ENCODE assay signal across 26 cellular contexts in the genomic region with DNA sequence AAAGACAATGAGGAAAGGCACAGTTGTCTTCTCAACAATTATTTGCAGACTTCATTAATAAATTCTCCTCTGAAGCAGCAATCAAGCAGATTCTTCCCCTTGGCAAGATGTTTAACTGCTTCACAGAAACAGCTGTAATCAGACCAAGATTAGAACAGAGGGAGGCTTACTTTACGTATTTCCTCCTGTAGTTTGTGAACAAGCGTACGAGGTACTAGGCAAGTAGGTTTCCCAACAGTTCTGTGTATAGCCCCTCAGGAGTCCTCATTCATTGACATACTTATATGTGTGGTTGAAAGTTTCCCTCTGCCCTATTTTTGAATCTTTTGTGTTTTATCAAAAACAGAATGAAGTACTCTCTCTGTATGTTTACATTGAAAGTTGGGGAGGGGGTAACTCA.
A peak's percentile ranks its signal among the peaks of the same experiment; 100 is the strongest.
DNase-seq lines count a peak whose midpoint lies in the region; ATAC-seq and TF ChIP-seq lines count a peak whose summit lies in the region.
"Had no signal": no experiment of that assay in that cellular context is flagged by ENCODE, and none has a peak within 500 bp of the region (broad histone marks: within the 10 kb centered on the region; RNA-seq: fewer than 3 reads in every experiment).

No MANE protein-coding gene starts in this region.

- H3K9me2 ChIP-seq in GM23338 (ENCODE audit: insufficient read depth) (0 out of 2 replicates have a peak, but pooled peaks cover 3% of the 10 kb centered on the region), OCI-LY1 (ENCODE audit: low read depth, low read length) (no peaks in the 10 kb centered on the region)

- DNase-seq in GM23338 (ENCODE audit: low spot score) (peak; percentile 17), dorsolateral prefrontal cortex (no peak), SK-N-DZ (ENCODE audit: low spot score) (no peak), ascending aorta (ENCODE audit: low spot score in 2 of 2) (no peak), ecto neural progenitor cell (ENCODE audit: low spot score) (no peak), NCI-H2196 (lab: John Stamatoyannopoulos, UW; ENCODE audit: unreplicated experiment) (no peak)
- DNase-seq: activated CD4-positive, alpha-beta T cell treated with anti-CD3 and anti-CD28 coated beads for 4 hours; activated T-cell treated with anti-CD3 and anti-CD28 coated beads for 4 hours; amniotic stem cell; cortex of kidney; DMS53; left colon; NK-92 treated with Interleukin-12 subunit alpha and Interleukin-12 subunit beta, amount 100 ng/mL, for 24 hours; pancreas; PC-9; stimulated activated CD4-positive, alpha-beta T cell treated with anti-CD3 and anti-CD28 coated beads, Interleukin-1b, Interleukin-23, amount 100 ng/mL, for 48 hours; stimulated activated naive CD4-positive, alpha-beta T cell treated with Interleukin-2 at 50 U/mL for 16 hours; upper lobe of right lung had no signal

- TF ChIP-seq CTCF in GM23338 (conservative IDR thresholded peaks at IDR 0.05; ENCODE audit: low read depth in 2 of 2) (no peak), OCI-LY1 (IDR thresholded peaks at IDR 0.05; ENCODE audit: low read length) (no peak), dorsolateral prefrontal cortex (IDR thresholded peaks at IDR 0.05 in 54 of 56, conservative IDR thresholded peaks at IDR 0.05 in 2 of 56; ENCODE audit: low read depth in 1 of 56, partially characterized antibody in 56 of 56) (no peak), ascending aorta (IDR thresholded peaks at IDR 0.05) (no peak)

- H3K27me3 ChIP-seq in GM23338 (ENCODE audit: insufficient read depth) (no peaks in the 10 kb centered on the region), OCI-LY1 (ENCODE audit: insufficient read depth, low read length) (no peaks in the 10 kb centered on the region), dorsolateral prefrontal cortex (no peaks in the 10 kb centered on the region), layer of hippocampus (ENCODE audit: control insufficient read depth, insufficient read depth, low read length) (no peaks in the 10 kb centered on the region), ascending aorta (no peaks in the 10 kb centered on the region)
- H3K27me3 ChIP-seq: BLaER1, cardiac muscle cell, pancreas, upper lobe of right lung had no signal

- H3K9me3 ChIP-seq in OCI-LY1 (ENCODE audit: low read length) (no peaks in the 10 kb centered on the region), ascending aorta (no peaks in the 10 kb centered on the region)
- H3K9me3 ChIP-seq: BLaER1, HAP-1, pancreas, suprapubic skin, upper lobe of right lung had no signal

- no peaks in the 10 kb centered on the region for H3K27me3 Mint-ChIP-seq in GM23338 (ENCODE audit: insufficient read depth, low read depth, poor library complexity)
- H3K27me3 Mint-ChIP-seq: activated naive CD4-positive, alpha-beta T cell treated with anti-CD3 and anti-CD28 coated beads, Interleukin-2, amount 50 U/mL, for 24 hours had no signal

- intact Hi-C loops in dorsolateral prefrontal cortex (cut with DNase I) (no loop called here), ascending aorta (cut with DNase I) (no loop called here)

- H2AFZ ChIP-seq in GM23338, result no peak overlapping the region; the same call in 1 of the 2 replicates
- no peak overlapping the region for H2AFZ ChIP-seq in OCI-LY1 (ENCODE audit: low read length)
- H2AFZ ChIP-seq: PC-9 had no signal

- H4K20me1 ChIP-seq in GM23338 (replicated peaks; ENCODE audit: insufficient read depth), result no peaks in the 10 kb centered on the region
- H4K20me1 ChIP-seq in OCI-LY1 (ENCODE audit: insufficient read depth, low read length), result no peaks in the 10 kb centered on the region
- H4K20me1 ChIP-seq: BLaER1 had no signal

- H3K4me3 ChIP-seq in GM23338, result no peak overlapping the region
- peak overlapping the region; percentile 36 for H3K4me3 ChIP-seq in OCI-LY1 (ENCODE audit: low read depth, low read length, poor library complexity, severe bottlenecking)
- peak overlapping the region in 4 of 59 donors; percentile 6 to 39 (median 28) for H3K4me3 ChIP-seq in dorsolateral prefrontal cortex
- H3K4me3 ChIP-seq in ascending aorta, result no peak overlapping the region
- H3K4me3 ChIP-seq: BLaER1, cardiac muscle cell, HAP-1, pancreas, PC-9, suprapubic skin, upper lobe of right lung had no signal

- H3K27ac Mint-ChIP-seq in GM23338, result no peak overlapping the region
- H3K27ac Mint-ChIP-seq: activated naive CD4-positive, alpha-beta T cell treated with anti-CD3 and anti-CD28 coated beads, Interleukin-2, amount 50 U/mL, for 24 hours had no signal

- H3K36me3 Mint-ChIP-seq in GM23338 (ENCODE audit: low read depth), result no peaks in the 10 kb centered on the region
- H3K36me3 Mint-ChIP-seq: activated naive CD4-positive, alpha-beta T cell treated with anti-CD3 and anti-CD28 coated beads, Interleukin-2, amount 50 U/mL, for 24 hours had no signal

- H3F3A ChIP-seq in GM23338 (replicated peaks; ENCODE audit: low read depth) (no peaks in the 10 kb centered on the region), OCI-LY1 (ENCODE audit: insufficient read depth, low read length) (peaks cover 5% of the 10 kb centered on the region)

- H3K36me3 ChIP-seq in GM23338 (ENCODE audit: insufficient read depth) (no peaks in the 10 kb centered on the region), OCI-LY1 (ENCODE audit: insufficient read depth, low read length) (no peaks in the 10 kb centered on the region), ascending aorta (no peaks in the 10 kb centered on the region)
- H3K36me3 ChIP-seq: BLaER1, cardiac muscle cell, HAP-1, pancreas, suprapubic skin, upper lobe of right lung had no signal

- peak overlapping the region; percentile 92 for H3K9ac ChIP-seq in OCI-LY1 (ENCODE audit: low read length)
- H3K9ac ChIP-seq: BLaER1 had no signal

- H3K79me2 ChIP-seq in GM23338 (replicated peaks; ENCODE audit: insufficient read depth) (no peaks in the 10 kb centered on the region), OCI-LY1 (ENCODE audit: insufficient read depth, low read length) (no peaks in the 10 kb centered on the region)

- H3K27ac ChIP-seq in GM23338 (ENCODE audit: low read depth) (no peak overlapping the region), OCI-LY1 (ENCODE audit: low read depth, low read length, poor library complexity, severe bottlenecking) (peak overlapping the region; percentile 99), dorsolateral prefrontal cortex (peak overlapping the region in 45 of 59 donors; percentile 1 to 88 (median 49)), layer of hippocampus (ENCODE audit: low read depth, low read length) (peak overlapping the region; percentile 69), ascending aorta (no peak overlapping the region)
- H3K27ac ChIP-seq: BLaER1, cardiac muscle cell, pancreas, PC-9, suprapubic skin, upper lobe of right lung had no signal

- H3K4me2 ChIP-seq in GM23338 (peak overlapping the region; percentile 8; the same call in 1 of the 2 replicates), OCI-LY1 (ENCODE audit: low read length) (peak overlapping the region; percentile 70)
- H3K4me2 ChIP-seq: BLaER1, PC-9 had no signal

- no peaks in the 10 kb centered on the region for H3K9me3 Mint-ChIP-seq in GM23338
- H3K9me3 Mint-ChIP-seq: activated naive CD4-positive, alpha-beta T cell treated with anti-CD3 and anti-CD28 coated beads, Interleukin-2, amount 50 U/mL, for 24 hours had no signal

- peaks cover 24% of the 10 kb centered on the region for H3K4me1 Mint-ChIP-seq in GM23338
- H3K4me1 Mint-ChIP-seq: activated naive CD4-positive, alpha-beta T cell treated with anti-CD3 and anti-CD28 coated beads, Interleukin-2, amount 50 U/mL, for 24 hours had no signal

- H3K4me1 ChIP-seq in GM23338 (ENCODE audit: insufficient read depth) (peaks cover 26% of the 10 kb centered on the region; the same call in 1 of the 2 replicates), OCI-LY1 (ENCODE audit: insufficient read depth, low read length, severe bottlenecking) (peaks cover 50% of the 10 kb centered on the region), ascending aorta (no peaks in the 10 kb centered on the region)
- H3K4me1 ChIP-seq: BLaER1, HAP-1, upper lobe of right lung had no signal

- ATAC-seq in GM23338, result peak; percentile 73
- ATAC-seq: esophagus mucosa, left colon, upper lobe of right lung had no signal

- no peak overlapping the region for H3K4me3 Mint-ChIP-seq in GM23338
- H3K4me3 Mint-ChIP-seq: activated naive CD4-positive, alpha-beta T cell treated with anti-CD3 and anti-CD28 coated beads, Interleukin-2, amount 50 U/mL, for 24 hours had no signal

TF ChIP-seq in GM23338, 12 proteins besides CTCF, POLR2A, EP300 and RAD21 (continues in another document):
- TF ChIP-seq ZNF331 (CRISPR knock-in tag; IDR thresholded peaks at IDR 0.05; ENCODE audit: low read depth) (no peak), POLR2AphosphoS5 (IDR thresholded peaks at IDR 0.05; ENCODE audit: low read depth) (no peak), CREB1 (CRISPR knock-in tag; IDR thresholded peaks at IDR 0.05; ENCODE audit: low read depth) (no peak), ZNF114 (CRISPR knock-in tag; IDR thresholded peaks at IDR 0.05) (no peak), STAT1 (IDR thresholded peaks at IDR 0.05; ENCODE audit: unreplicated experiment) (no peak), EZH2 (IDR thresholded peaks at IDR 0.05; ENCODE audit: low read depth, unreplicated experiment) (no peak), NANOG (IDR thresholded peaks at IDR 0.05; ENCODE audit: borderline replicate concordance) (no peak)
- TF ChIP-seq, protein P1, sequence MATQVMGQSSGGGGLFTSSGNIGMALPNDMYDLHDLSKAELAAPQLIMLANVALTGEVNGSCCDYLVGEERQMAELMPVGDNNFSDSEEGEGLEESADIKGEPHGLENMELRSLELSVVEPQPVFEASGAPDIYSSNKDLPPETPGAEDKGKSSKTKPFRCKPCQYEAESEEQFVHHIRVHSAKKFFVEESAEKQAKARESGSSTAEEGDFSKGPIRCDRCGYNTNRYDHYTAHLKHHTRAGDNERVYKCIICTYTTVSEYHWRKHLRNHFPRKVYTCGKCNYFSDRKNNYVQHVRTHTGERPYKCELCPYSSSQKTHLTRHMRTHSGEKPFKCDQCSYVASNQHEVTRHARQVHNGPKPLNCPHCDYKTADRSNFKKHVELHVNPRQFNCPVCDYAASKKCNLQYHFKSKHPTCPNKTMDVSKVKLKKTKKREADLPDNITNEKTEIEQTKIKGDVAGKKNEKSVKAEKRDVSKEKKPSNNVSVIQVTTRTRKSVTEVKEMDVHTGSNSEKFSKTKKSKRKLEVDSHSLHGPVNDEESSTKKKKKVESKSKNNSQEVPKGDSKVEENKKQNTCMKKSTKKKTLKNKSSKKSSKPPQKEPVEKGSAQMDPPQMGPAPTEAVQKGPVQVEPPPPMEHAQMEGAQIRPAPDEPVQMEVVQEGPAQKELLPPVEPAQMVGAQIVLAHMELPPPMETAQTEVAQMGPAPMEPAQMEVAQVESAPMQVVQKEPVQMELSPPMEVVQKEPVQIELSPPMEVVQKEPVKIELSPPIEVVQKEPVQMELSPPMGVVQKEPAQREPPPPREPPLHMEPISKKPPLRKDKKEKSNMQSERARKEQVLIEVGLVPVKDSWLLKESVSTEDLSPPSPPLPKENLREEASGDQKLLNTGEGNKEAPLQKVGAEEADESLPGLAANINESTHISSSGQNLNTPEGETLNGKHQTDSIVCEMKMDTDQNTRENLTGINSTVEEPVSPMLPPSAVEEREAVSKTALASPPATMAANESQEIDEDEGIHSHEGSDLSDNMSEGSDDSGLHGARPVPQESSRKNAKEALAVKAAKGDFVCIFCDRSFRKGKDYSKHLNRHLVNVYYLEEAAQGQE (IDR thresholded peaks at IDR 0.05; ENCODE audit: unreplicated experiment), result no peak

Comparison
In these comparisons a context has a peak if more than half of its experiments do, and no peak if none do; other contexts are left out.
1. H3K27ac ChIP-seq: peak in OCI-LY1 (single experiment), dorsolateral prefrontal cortex (45 of 59) and layer of hippocampus (single experiment); none in GM23338 (single experiment) and ascending aorta (0 of 2).